Comparison of ENCODE assay signal across 15 cellular contexts in the genomic region with DNA sequence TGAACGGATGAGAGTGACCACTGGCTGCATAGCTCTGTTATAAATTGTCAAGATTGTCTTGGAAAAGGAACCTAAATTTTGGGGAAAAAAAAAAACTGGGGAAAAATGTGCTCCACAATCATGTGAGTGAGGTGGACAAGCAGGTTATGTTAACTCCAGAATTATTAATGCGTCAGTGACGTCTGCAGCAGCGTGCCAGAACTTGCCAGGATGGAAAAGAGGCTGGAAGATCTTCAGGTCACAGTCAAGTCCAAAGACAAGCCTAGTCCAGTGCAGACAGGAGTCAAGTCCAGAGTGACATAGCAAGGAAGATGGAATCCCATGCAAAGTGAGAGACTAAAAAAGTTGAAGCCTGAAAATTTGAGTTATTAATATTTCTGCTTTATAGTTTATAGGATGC.
A peak's percentile ranks its signal among the peaks of the same experiment; 100 is the strongest.
DNase-seq lines count a peak whose midpoint lies in the region; ATAC-seq and TF ChIP-seq lines count a peak whose summit lies in the region.
"Had no signal": no experiment of that assay in that cellular context is flagged by ENCODE, and none has a peak within 500 bp of the region (broad histone marks: within the 10 kb centered on the region; RNA-seq: fewer than 3 reads in every experiment).

No MANE protein-coding gene starts in this region.

- H3K27me3 Mint-ChIP-seq in GM23338 (ENCODE audit: insufficient read depth, low read depth, poor library complexity), result no peaks in the 10 kb centered on the region
- H3K27me3 Mint-ChIP-seq in MCF 10A (ENCODE audit: insufficient read depth, unreplicated experiment), result no peaks in the 10 kb centered on the region

- H3K4me1 Mint-ChIP-seq in GM23338 (peaks cover 19% of the 10 kb centered on the region; the same call in 2 of the 3 replicates), MCF 10A (ENCODE audit: insufficient read depth, unreplicated experiment) (peaks cover 12% of the 10 kb centered on the region)
- H3K4me1 Mint-ChIP-seq: CD14-positive monocyte had no signal

- H3K9me3 Mint-ChIP-seq in GM23338 (no peaks in the 10 kb centered on the region), MCF 10A (ENCODE audit: unreplicated experiment) (no peaks in the 10 kb centered on the region)
- H3K9me3 Mint-ChIP-seq: CD8-positive, alpha-beta T cell had no signal

- H3K9me3 ChIP-seq in mesenchymal stem cell (ENCODE audit: control insufficient read depth, low read length), result no peaks in the 10 kb centered on the region

- no peak for DNase-seq in GM23338 (ENCODE audit: low spot score)
- peak; percentile 33 for DNase-seq in MCF 10A (ENCODE audit: unreplicated experiment)
- DNase-seq in mesenchymal stem cell, result no peak
- no peak for DNase-seq in GM13976 (ENCODE audit: low spot score)
- DNase-seq in DMS 273 treated with DMSO at 0.1 percent for 48 hours (lab: John Stamatoyannopoulos, UW), result no peak
- no peak for DNase-seq in activated naive CD4-positive, alpha-beta T cell (lab: John Stamatoyannopoulos, UW)
- DNase-seq in midbrain (lab: John Stamatoyannopoulos, UW), result no peak
- DNase-seq: CD8-positive, alpha-beta T cell; COR-L47; DND-41; GDM1 had no signal

- H3K4me1 ChIP-seq in GM23338 (ENCODE audit: insufficient read depth), result peaks cover 8% of the 10 kb centered on the region; the same call in 1 of the 2 replicates
- peaks cover 15% of the 10 kb centered on the region for H3K4me1 ChIP-seq in mesenchymal stem cell (ENCODE audit: control insufficient read depth, insufficient read depth, low read depth, low read length)

- ATAC-seq in GM23338 (no peak), esophagus mucosa (peak; percentile 81)
- ATAC-seq: CD8-positive, alpha-beta T cell; HCT116 had no signal

- H2BK5ac ChIP-seq in mesenchymal stem cell (ENCODE audit: low read depth, low read length, poor library complexity, severe bottlenecking), result no peak overlapping the region

- no peaks in the 10 kb centered on the region for H3K79me2 ChIP-seq in GM23338 (replicated peaks; ENCODE audit: insufficient read depth)

- no peak overlapping the region for H2BK15ac ChIP-seq in mesenchymal stem cell (ENCODE audit: low read depth, poor library complexity, severe bottlenecking)

- H4K8ac ChIP-seq in mesenchymal stem cell (ENCODE audit: low read length), result no peak overlapping the region

- 82% methylated on average over 4 of the region's 4 CpGs for WGBS in mesenchymal stem cell

- H4K91ac ChIP-seq in mesenchymal stem cell (ENCODE audit: low read length), result no peak overlapping the region

- no peaks in the 10 kb centered on the region for H3K36me3 ChIP-seq in GM23338 (ENCODE audit: insufficient read depth)
- H3K36me3 ChIP-seq in mesenchymal stem cell (ENCODE audit: control insufficient read depth in 1 of 2, insufficient read depth in 2 of 2, low read depth in 1 of 2, low read length in 2 of 2), result no peaks in the 10 kb centered on the region

- 0 out of 2 replicates have a peak overlapping the region, but pooled peaks have one; percentile 13 for H3K27ac Mint-ChIP-seq in GM23338
- no peak overlapping the region for H3K27ac Mint-ChIP-seq in MCF 10A (ENCODE audit: low read depth, unreplicated experiment)
- H3K27ac Mint-ChIP-seq: CD14-positive monocyte; CD8-positive, alpha-beta T cell had no signal

- POLR2A ChIA-PET in MCF 10A (lab: Yijun Ruan, JAX), result no interaction called here

- H3K4ac ChIP-seq in mesenchymal stem cell (ENCODE audit: low read depth in 1 of 2, low read length in 2 of 2), result no peak overlapping the region

- H3K27ac ChIP-seq in GM23338 (ENCODE audit: low read depth) (no peak overlapping the region), mesenchymal stem cell (ENCODE audit: low read length, poor library complexity, severe bottlenecking) (no peak overlapping the region)
- H3K27ac ChIP-seq: 22Rv1 had no signal

- TF ChIP-seq CTCF in GM23338 (conservative IDR thresholded peaks at IDR 0.05; ENCODE audit: low read depth in 2 of 2), result no peak
- no peak for TF ChIP-seq CTCF in MCF 10A (IDR thresholded peaks at IDR 0.05; ENCODE audit: unreplicated experiment)
- TF ChIP-seq CTCF in GM13976 (IDR thresholded peaks at IDR 0.05; ENCODE audit: borderline replicate concordance, control extremely low read depth, extremely low read depth, insufficient read depth, missing control alignments), result no peak

- peaks cover 3% of the 10 kb centered on the region for H3K79me1 ChIP-seq in mesenchymal stem cell (replicated peaks; ENCODE audit: low read length, poor library complexity, severe bottlenecking)

- H2AK5ac ChIP-seq in mesenchymal stem cell (ENCODE audit: low read length, severe bottlenecking), result peak overlapping the region; percentile 87

- H3K4me3 ChIP-seq in GM23338 (no peak overlapping the region), mesenchymal stem cell (ENCODE audit: insufficient read depth in 1 of 2, low read depth in 1 of 2, low read length in 2 of 2) (no peak overlapping the region)

- no peak overlapping the region for H3K14ac ChIP-seq in mesenchymal stem cell (ENCODE audit: low read length in 2 of 2)

- H3F3A ChIP-seq in GM23338 (replicated peaks; ENCODE audit: low read depth), result no peaks in the 10 kb centered on the region

- H3K36me3 Mint-ChIP-seq in GM23338 (ENCODE audit: low read depth) (no peaks in the 10 kb centered on the region), MCF 10A (ENCODE audit: insufficient read depth, unreplicated experiment) (no peaks in the 10 kb centered on the region)
- H3K36me3 Mint-ChIP-seq: CD14-positive monocyte; CD8-positive, alpha-beta T cell had no signal

- H3K9me2 ChIP-seq in GM23338 (ENCODE audit: insufficient read depth), result no peaks in the 10 kb centered on the region; the same call in 1 of the 2 replicates

- H3K9ac ChIP-seq in mesenchymal stem cell (ENCODE audit: low read length), result no peak overlapping the region

- intact Hi-C loops in MCF 10A (cut with micrococcal nuclease), result no loop called here

- H2AFZ ChIP-seq in GM23338 (no peak overlapping the region), mesenchymal stem cell (ENCODE audit: low read depth, low read length) (no peak overlapping the region)

- BruUV-seq in MCF 10A (replicated peaks; lab: Mats Ljungman, UMichigan), result no TSS peak

- no peak overlapping the region for H2BK12ac ChIP-seq in mesenchymal stem cell (ENCODE audit: low read length in 2 of 2)

- H3K18ac ChIP-seq in mesenchymal stem cell (ENCODE audit: low read depth in 1 of 2, low read length in 2 of 2), result no peak overlapping the region

- H3K4me2 ChIP-seq in GM23338 (no peak overlapping the region), mesenchymal stem cell (ENCODE audit: low read length, poor library complexity, severe bottlenecking) (no peak overlapping the region)

- no peaks in the 10 kb centered on the region for H4K20me1 ChIP-seq in GM23338 (replicated peaks; ENCODE audit: insufficient read depth)

- CTCF ChIA-PET in MCF 10A (lab: Yijun Ruan, JAX), result interaction anchor here (0.9 to 1.1 kb wide), 2 partner anchors 22 to 160 kb away, joined by 3 read pairs; no protein-coding TSS in a partner anchor

- no peak overlapping the region for H2BK120ac ChIP-seq in mesenchymal stem cell (ENCODE audit: low read depth, low read length)

- H3K27me3 ChIP-seq in GM23338 (ENCODE audit: insufficient read depth) (no peaks in the 10 kb centered on the region), mesenchymal stem cell (ENCODE audit: control insufficient read depth in 1 of 2, insufficient read depth in 1 of 2, low read length in 2 of 2) (peaks cover 0 to 34% of the 10 kb centered on the region in 2 experiments)

- no peak overlapping the region for H3K23ac ChIP-seq in mesenchymal stem cell (ENCODE audit: low read length in 2 of 2)

- in situ Hi-C loops in GM13976 (cut with MboI; ENCODE audit: low sequenced_read_pairs, unreplicated experiment), result no loop called here

- H3K4me3 Mint-ChIP-seq in GM23338 (no peak overlapping the region), MCF 10A (ENCODE audit: unreplicated experiment) (no peak overlapping the region)
- H3K4me3 Mint-ChIP-seq: CD8-positive, alpha-beta T cell had no signal
